20 cellular contexts compared by ENCODE assay signal in genomic region chrX:104118765-104119164, GRCh38. TPM values are rescaled to one million over a fixed set of nuclear protein-coding genes. Genes with fewer than 3 reads are reported as not detected.
DNase-seq lines count a peak whose midpoint lies in the region; ATAC-seq and TF ChIP-seq lines count a peak whose summit lies in the region.
"Had no signal": no experiment of that assay in that cellular context is flagged by ENCODE, and none has a peak within 500 bp of the region (broad histone marks: within the 10 kb centered on the region; RNA-seq: fewer than 3 reads in every experiment).

No MANE protein-coding gene starts in this region.

- H3K36me3 Mint-ChIP-seq in activated CD8-positive, alpha-beta T cell treated with anti-CD3 and anti-CD28 coated beads for 36 hours (ENCODE audit: low read depth) = no peaks in the 10 kb centered on the region
- H3K36me3 Mint-ChIP-seq in activated CD8-positive, alpha-beta T cell treated with anti-CD3 and anti-CD28 coated beads, Interleukin-2, amount 10 ng/mL, durations not matched to agents 7 days and 5 days (ENCODE audit: low read depth) = no peaks in the 10 kb centered on the region

- H3K4me1 ChIP-seq in left lung = no peaks in the 10 kb centered on the region
- H3K4me1 ChIP-seq: upper lobe of left lung had no signal

- POLR2A ChIA-PET in activated CD8-positive, alpha-beta T cell treated with anti-CD3 and anti-CD28 coated beads for 36 hours (lab: Charles Lee) = no interaction called here
- POLR2A ChIA-PET in activated CD8-positive, alpha-beta T cell treated with anti-CD3 and anti-CD28 coated beads, Interleukin-2, amount 10 ng/mL, durations not matched to agents 7 days and 5 days (lab: Charles Lee) = interaction anchor here (1.3 kb wide), 1 partner anchor 200 kb away, joined by 5 read pairs; no protein-coding TSS in a partner anchor

- intact Hi-C loops in activated CD8-positive, alpha-beta T cell treated with anti-CD3 and anti-CD28 coated beads for 36 hours (cut with micrococcal nuclease) = no loop called here
- intact Hi-C loops in left lung (cut with DNase I) = no loop called here

- H3K9me3 ChIP-seq in left lung = no peaks in the 10 kb centered on the region
- H3K9me3 ChIP-seq: ovary, upper lobe of left lung had no signal

- ATAC-seq in activated CD8-positive, alpha-beta T cell treated with anti-CD3 and anti-CD28 coated beads for 36 hours = no peak
- ATAC-seq in activated CD8-positive, alpha-beta T cell treated with anti-CD3 and anti-CD28 coated beads, Interleukin-2, amount 10 ng/mL, durations not matched to agents 7 days and 5 days = no peak
- no peak for ATAC-seq in GM19351 (IDR thresholded peaks at IDR 0.05; ENCODE audit: unreplicated experiment)
- ATAC-seq in left lung = no peak
- ATAC-seq: sciatic nerve; stimulated activated naive CD8-positive, alpha-beta T cell treated with anti-CD3 and anti-CD28 coated beads, Interleukin-15, amount 100 ng/mL, for 72 hours had no signal

- H3K4me3 Mint-ChIP-seq in activated CD8-positive, alpha-beta T cell treated with anti-CD3 and anti-CD28 coated beads for 36 hours = no peak overlapping the region
- H3K4me3 Mint-ChIP-seq in activated CD8-positive, alpha-beta T cell treated with anti-CD3 and anti-CD28 coated beads, Interleukin-2, amount 10 ng/mL, durations not matched to agents 7 days and 5 days = no peak overlapping the region
- H3K4me3 Mint-ChIP-seq: activated CD4-positive, alpha-beta T cell treated with anti-CD3 and anti-CD28 coated beads, Interleukin-2, amount 10 ng/mL, durations not matched to agents 7 days and 5 days; activated naive CD4-positive, alpha-beta T cell treated with anti-CD3 and anti-CD28 coated beads, Interleukin-2, amount 10 ng/mL, durations not matched to agents 7 days and 5 days; HFFc6 had no signal

- H3K9me3 Mint-ChIP-seq in activated CD8-positive, alpha-beta T cell treated with anti-CD3 and anti-CD28 coated beads for 36 hours = no peaks in the 10 kb centered on the region
- no peaks in the 10 kb centered on the region for H3K9me3 Mint-ChIP-seq in activated CD8-positive, alpha-beta T cell treated with anti-CD3 and anti-CD28 coated beads, Interleukin-2, amount 10 ng/mL, durations not matched to agents 7 days and 5 days (ENCODE audit: insufficient read depth)
- H3K9me3 Mint-ChIP-seq: activated CD4-positive, alpha-beta T cell treated with anti-CD3 and anti-CD28 coated beads, Interleukin-2, amount 10 ng/mL, durations not matched to agents 7 days and 5 days; activated naive CD4-positive, alpha-beta T cell treated with anti-CD3 and anti-CD28 coated beads, Interleukin-2, amount 10 ng/mL, durations not matched to agents 7 days and 5 days; HFFc6; stimulated activated naive CD8-positive, alpha-beta T cell treated with anti-CD3 and anti-CD28 coated beads, Interleukin-15, amount 100 ng/mL, for 72 hours had no signal

- no peak overlapping the region for H3K27ac Mint-ChIP-seq in activated CD8-positive, alpha-beta T cell treated with anti-CD3 and anti-CD28 coated beads for 36 hours
- H3K27ac Mint-ChIP-seq in activated CD8-positive, alpha-beta T cell treated with anti-CD3 and anti-CD28 coated beads, Interleukin-2, amount 10 ng/mL, durations not matched to agents 7 days and 5 days = no peak overlapping the region
- H3K27ac Mint-ChIP-seq: activated CD4-positive, alpha-beta T cell treated with anti-CD3 and anti-CD28 coated beads, Interleukin-2, amount 10 ng/mL, durations not matched to agents 7 days and 5 days; activated naive CD4-positive, alpha-beta T cell treated with anti-CD3 and anti-CD28 coated beads, Interleukin-2, amount 10 ng/mL, durations not matched to agents 7 days and 5 days; HFFc6 had no signal

- no peaks in the 10 kb centered on the region for H3K27me3 Mint-ChIP-seq in activated CD8-positive, alpha-beta T cell treated with anti-CD3 and anti-CD28 coated beads for 36 hours
- H3K27me3 Mint-ChIP-seq in activated CD8-positive, alpha-beta T cell treated with anti-CD3 and anti-CD28 coated beads, Interleukin-2, amount 10 ng/mL, durations not matched to agents 7 days and 5 days (ENCODE audit: low read depth) = no peaks in the 10 kb centered on the region
- H3K27me3 Mint-ChIP-seq: activated CD4-positive, alpha-beta T cell treated with anti-CD3 and anti-CD28 coated beads, Interleukin-2, amount 10 ng/mL, durations not matched to agents 7 days and 5 days; activated naive CD4-positive, alpha-beta T cell treated with anti-CD3 and anti-CD28 coated beads, Interleukin-2, amount 10 ng/mL, durations not matched to agents 7 days and 5 days; stimulated activated naive CD8-positive, alpha-beta T cell treated with anti-CD3 and anti-CD28 coated beads, Interleukin-15, amount 100 ng/mL, for 72 hours had no signal

- H3K4me3 ChIP-seq in left lung = no peak overlapping the region
- H3K4me3 ChIP-seq: lung, ovary, upper lobe of left lung had no signal

- TF ChIP-seq CTCF in activated CD8-positive, alpha-beta T cell treated with anti-CD3 and anti-CD28 coated beads for 36 hours (IDR thresholded peaks at IDR 0.05) = no peak
- no peak for TF ChIP-seq CTCF in left lung (IDR thresholded peaks at IDR 0.05)

- no peaks in the 10 kb centered on the region for H3K27me3 ChIP-seq in left lung
- H3K27me3 ChIP-seq: ovary, upper lobe of left lung had no signal

- peak; percentile 12 for DNase-seq in activated CD8-positive, alpha-beta T cell treated with anti-CD3 and anti-CD28 coated beads for 36 hours
- no peak for DNase-seq in activated CD8-positive, alpha-beta T cell treated with anti-CD3 and anti-CD28 coated beads, Interleukin-2, amount 10 ng/mL, durations not matched to agents 7 days and 5 days
- DNase-seq in NCI-H1105 treated with DMSO at 0.1 percent for 48 hours (lab: John Stamatoyannopoulos, UW) = peak; percentile 69
- peak; percentile 3 for DNase-seq in NCI-H345 treated with DMSO at 0.1 percent for 48 hours (lab: John Stamatoyannopoulos, UW; ENCODE audit: unreplicated experiment)
- peak; percentile 37 for DNase-seq in left kidney (ENCODE audit: low read depth, low spot score)
- DNase-seq in left lung = no peak
- DNase-seq in occipital lobe (lab: John Stamatoyannopoulos, UW) = no peak
- DNase-seq: activated CD4-positive, alpha-beta T cell treated with anti-CD3 and anti-CD28 coated beads, Interleukin-2, amount 10 ng/mL, durations not matched to agents 7 days and 5 days; activated naive CD4-positive, alpha-beta T cell treated with anti-CD3 and anti-CD28 coated beads, Interleukin-2, amount 10 ng/mL, durations not matched to agents 7 days and 5 days; HFFc6; NCI-H1694; ovary; RPMI8226; stimulated activated naive CD8-positive, alpha-beta T cell treated with anti-CD3 and anti-CD28 coated beads, Interleukin-15, amount 100 ng/mL, for 72 hours; upper lobe of left lung had no signal

- CTCF ChIA-PET in activated CD8-positive, alpha-beta T cell treated with anti-CD3 and anti-CD28 coated beads for 36 hours (lab: Charles Lee) = interaction anchor here (1.0 to 1.9 kb wide), 3 partner anchors 17 to 20 kb away, joined by 3 to 6 read pairs (median 6); no protein-coding TSS in a partner anchor
- CTCF ChIA-PET in activated CD8-positive, alpha-beta T cell treated with anti-CD3 and anti-CD28 coated beads, Interleukin-2, amount 10 ng/mL, durations not matched to agents 7 days and 5 days (lab: Charles Lee) = interaction anchor here (1.2 to 1.5 kb wide), 2 partner anchors 9 to 17 kb away, joined by 3 to 4 read pairs; no protein-coding TSS in a partner anchor

- H3K36me3 ChIP-seq in left lung = no peaks in the 10 kb centered on the region
- H3K36me3 ChIP-seq: ovary, upper lobe of left lung had no signal

- no peak overlapping the region for H3K27ac ChIP-seq in left lung
- H3K27ac ChIP-seq: KMS-11, ovary, upper lobe of left lung had no signal

- H3K4me1 Mint-ChIP-seq in activated CD8-positive, alpha-beta T cell treated with anti-CD3 and anti-CD28 coated beads for 36 hours (ENCODE audit: low read depth) = peaks cover 59% of the 10 kb centered on the region
- H3K4me1 Mint-ChIP-seq in activated CD8-positive, alpha-beta T cell treated with anti-CD3 and anti-CD28 coated beads, Interleukin-2, amount 10 ng/mL, durations not matched to agents 7 days and 5 days (ENCODE audit: low read depth) = peaks cover 30% of the 10 kb centered on the region

RNA-seq across cellular contexts. Expression of gene ZCCHC18, which starts 6.4 kb away (rescaled TPM):
- 1 to 10 TPM; 1.5 to 2.6 TPM for total RNA-seq in activated CD8-positive, alpha-beta T cell treated with anti-CD3 and anti-CD28 coated beads for 36 hours
- total RNA-seq in activated CD8-positive, alpha-beta T cell treated with anti-CD3 and anti-CD28 coated beads, Interleukin-2, amount 10 ng/mL, durations not matched to agents 7 days and 5 days = 1 to 10 TPM; 2.2 to 3.8 TPM
- total RNA-seq in left lung (1 to 10 TPM in 1 of 2 donors, under 1 TPM in 1; 0.42 to 1.4 TPM), occipital lobe (12.0 TPM)
- total RNA-seq: HT-29 had no signal

RNA-seq across cellular contexts. Expression of gene SLC25A53, which starts 38.0 kb away (rescaled TPM):
- 1 to 10 TPM; 4.4 to 4.7 TPM for total RNA-seq in activated CD8-positive, alpha-beta T cell treated with anti-CD3 and anti-CD28 coated beads for 36 hours
- 1 to 10 TPM; 8.7 to 8.9 TPM for total RNA-seq in activated CD8-positive, alpha-beta T cell treated with anti-CD3 and anti-CD28 coated beads, Interleukin-2, amount 10 ng/mL, durations not matched to agents 7 days and 5 days
- total RNA-seq in left lung = 10 to 100 TPM in 1 of 2 donors, 1 to 10 TPM in 1; 9.1 to 10.1 TPM
- 12.3 TPM for total RNA-seq in occipital lobe

RNA-seq across cellular contexts. Expression of gene TMSB15C, which starts 42.7 kb away (rescaled TPM):
- total RNA-seq in activated CD8-positive, alpha-beta T cell treated with anti-CD3 and anti-CD28 coated beads for 36 hours = 1 to 10 TPM; 2.0 to 3.9 TPM
- total RNA-seq in activated CD8-positive, alpha-beta T cell treated with anti-CD3 and anti-CD28 coated beads, Interleukin-2, amount 10 ng/mL, durations not matched to agents 7 days and 5 days = 1 to 10 TPM; 4.8 to 6.1 TPM
- 1 to 10 TPM; 1.0 to 2.8 TPM for total RNA-seq in left lung
- total RNA-seq in occipital lobe = 43.8 TPM
- total RNA-seq: HT-29 had no signal

RNA-seq across cellular contexts. Expression of gene FAM199X, which starts 47.5 kb away (rescaled TPM):
- 1 to 10 TPM; 6.9 to 8.0 TPM for total RNA-seq in activated CD8-positive, alpha-beta T cell treated with anti-CD3 and anti-CD28 coated beads for 36 hours
- 10 to 100 TPM; 11.6 to 12.7 TPM for total RNA-seq in activated CD8-positive, alpha-beta T cell treated with anti-CD3 and anti-CD28 coated beads, Interleukin-2, amount 10 ng/mL, durations not matched to agents 7 days and 5 days
- total RNA-seq in left lung = 10 to 100 TPM; 16.5 to 19.1 TPM
- total RNA-seq in occipital lobe = 88.1 TPM

Comparison
In these comparisons a context has a peak if more than half of its experiments do, and no peak if none do; other contexts are left out.
1. DNase-seq: peak in activated CD8-positive, alpha-beta T cell treated with anti-CD3 and anti-CD28 coated beads for 36 hours (single experiment), NCI-H1105 treated with DMSO at 0.1 percent for 48 hours (single experiment), NCI-H345 treated with DMSO at 0.1 percent for 48 hours (single experiment) and left kidney (single experiment); none in activated CD8-positive, alpha-beta T cell treated with anti-CD3 and anti-CD28 coated beads, Interleukin-2, amount 10 ng/mL, durations not matched to agents 7 days and 5 days (single experiment), left lung (0 of 2) and occipital lobe (single experiment).